ENCODE assay signal across 8 cellular contexts in the genomic region with DNA sequence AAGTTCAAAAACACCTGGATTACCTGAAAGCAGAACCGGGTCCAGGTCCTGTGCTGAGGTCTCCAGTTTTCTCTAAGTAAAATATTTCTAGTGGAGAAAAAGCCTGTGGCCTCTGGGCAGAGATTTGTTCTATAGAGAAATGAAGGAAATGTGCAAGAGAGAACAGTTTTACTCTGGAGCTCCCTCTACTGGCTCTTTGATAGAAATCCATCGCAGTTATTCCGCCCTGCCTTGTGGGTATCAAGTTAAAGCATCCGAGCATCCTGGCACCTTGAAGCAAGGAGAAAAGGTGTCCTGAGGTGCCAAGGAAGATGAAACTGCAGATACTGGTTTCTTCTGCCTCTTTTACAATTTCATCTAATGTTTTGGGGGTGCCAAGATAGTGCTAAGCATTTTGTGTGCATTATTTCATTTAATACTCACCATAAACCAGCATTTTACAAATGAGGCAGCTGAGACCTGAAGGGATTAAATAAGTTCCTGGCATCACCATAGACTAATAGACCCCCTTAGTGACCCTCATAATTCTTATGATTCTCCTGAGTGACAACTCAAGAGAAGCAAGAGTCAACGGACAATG.
DNase-seq lines count a peak whose midpoint lies in the region; ATAC-seq and TF ChIP-seq lines count a peak whose summit lies in the region.

No MANE protein-coding gene starts in this region.

- no peaks in the 10 kb centered on the region; the same call in 1 of the 2 replicates for H3K27me3 ChIP-seq in Caco-2 (replicated peaks; ENCODE audit: control insufficient read depth, insufficient read depth, low read length)

- intact Hi-C loops in Caco-2 (cut with micrococcal nuclease; ENCODE audit: unreplicated experiment) = loop anchor here (1.0 kb wide), 1 partner anchor 63 kb away; no protein-coding TSS in a partner anchor

- no peaks in the 10 kb centered on the region for H3K36me3 Mint-ChIP-seq in Caco-2 (ENCODE audit: insufficient read depth, unreplicated experiment)
- no peaks in the 10 kb centered on the region for H3K36me3 Mint-ChIP-seq in stimulated activated effector memory CD8-positive, alpha-beta T cell treated with anti-CD3 and anti-CD28 coated beads, Interleukin-12 subunit alpha, Interleukin-12 subunit beta, amount 100 ng/mL, for 72 hours
- no peaks in the 10 kb centered on the region for H3K36me3 Mint-ChIP-seq in activated T-helper 17 cell treated with anti-CD3 and anti-CD28 coated beads, Interleukin-2, amount 50 U/mL, for 72 hours (ENCODE audit: low read depth)

- peaks cover 6% of the 10 kb centered on the region for H3K27me3 Mint-ChIP-seq in Caco-2 (ENCODE audit: insufficient read depth, unreplicated experiment)
- H3K27me3 Mint-ChIP-seq in activated T-helper 17 cell treated with anti-CD3 and anti-CD28 coated beads, Interleukin-2, amount 50 U/mL, for 72 hours = peaks cover 59% of the 10 kb centered on the region

- no peaks in the 10 kb centered on the region for H3K4me1 ChIP-seq in Caco-2

- H3K36me3 ChIP-seq in Caco-2 (ENCODE audit: control insufficient read depth, insufficient read depth, low read length) = no peaks in the 10 kb centered on the region

- no peaks in the 10 kb centered on the region for H3K9me3 Mint-ChIP-seq in Caco-2 (ENCODE audit: unreplicated experiment)
- H3K9me3 Mint-ChIP-seq in stimulated activated effector memory CD8-positive, alpha-beta T cell treated with anti-CD3 and anti-CD28 coated beads, Interleukin-12 subunit alpha, Interleukin-12 subunit beta, amount 100 ng/mL, for 72 hours = no peaks in the 10 kb centered on the region
- H3K9me3 Mint-ChIP-seq in activated T-helper 17 cell treated with anti-CD3 and anti-CD28 coated beads, Interleukin-2, amount 50 U/mL, for 72 hours = no peaks in the 10 kb centered on the region

- peak; percentile 66 to 76 for TF ChIP-seq CTCF in Caco-2 (IDR thresholded peaks at IDR 0.05; ENCODE audit: insufficient read depth in 1 of 2, low read depth in 1 of 2, low read length in 1 of 2, severe bottlenecking in 1 of 2, unreplicated experiment in 1 of 2)

- POLR2A ChIA-PET in Caco-2 (lab: Charles Lee) = no interaction called here

- H3K4me1 Mint-ChIP-seq in Caco-2 (ENCODE audit: low read depth, unreplicated experiment) = no peaks in the 10 kb centered on the region
- H3K4me1 Mint-ChIP-seq in stimulated activated effector memory CD8-positive, alpha-beta T cell treated with anti-CD3 and anti-CD28 coated beads, Interleukin-12 subunit alpha, Interleukin-12 subunit beta, amount 100 ng/mL, for 72 hours = no peaks in the 10 kb centered on the region
- H3K4me1 Mint-ChIP-seq in activated T-helper 17 cell treated with anti-CD3 and anti-CD28 coated beads, Interleukin-2, amount 50 U/mL, for 72 hours = no peaks in the 10 kb centered on the region

- peak; percentile 61 for ATAC-seq in GM21528 (IDR thresholded peaks at IDR 0.05; ENCODE audit: low FRiP score, unreplicated experiment)
- ATAC-seq in stimulated activated effector memory CD8-positive, alpha-beta T cell treated with anti-CD3 and anti-CD28 coated beads, Interleukin-12 subunit alpha, Interleukin-12 subunit beta, amount 100 ng/mL, for 72 hours = peak; percentile 43
- ATAC-seq in activated T-helper 17 cell treated with anti-CD3 and anti-CD28 coated beads, Interleukin-2, amount 50 U/mL, for 72 hours (replicated peaks) = no peak

- H3K27ac Mint-ChIP-seq in Caco-2 (ENCODE audit: unreplicated experiment) = no peak overlapping the region
- H3K27ac Mint-ChIP-seq in stimulated activated effector memory CD8-positive, alpha-beta T cell treated with anti-CD3 and anti-CD28 coated beads, Interleukin-12 subunit alpha, Interleukin-12 subunit beta, amount 100 ng/mL, for 72 hours = no peak overlapping the region
- H3K27ac Mint-ChIP-seq in activated T-helper 17 cell treated with anti-CD3 and anti-CD28 coated beads, Interleukin-2, amount 50 U/mL, for 72 hours = no peak overlapping the region

- no peaks in the 10 kb centered on the region for H3K9me3 ChIP-seq in Caco-2

- CTCF ChIA-PET in Caco-2 (lab: Charles Lee) = interaction anchor here (0.6 to 1.6 kb wide), 8 partner anchors 8 to 284 kb away, joined by 4 to 12 read pairs (median 5); no protein-coding TSS in a partner anchor

- peak in 1 of 2 experiments; percentile 39 for DNase-seq in Caco-2
- DNase-seq in NAMALWA (ENCODE audit: low spot score) = peak; percentile 70
- DNase-seq in SKM-1 (lab: John Stamatoyannopoulos, UW; ENCODE audit: unreplicated experiment) = peak; percentile 43
- peak; percentile 55 for DNase-seq in germinal center (ENCODE audit: low spot score)
- no peak for DNase-seq in stimulated activated effector memory CD8-positive, alpha-beta T cell treated with anti-CD3 and anti-CD28 coated beads, Interleukin-12 subunit alpha, Interleukin-12 subunit beta, amount 100 ng/mL, for 72 hours (ENCODE audit: low spot score in 2 of 2)
- DNase-seq in activated T-cell treated with anti-CD3 and anti-CD28 coated beads, Interleukin-2, amount 50 U/mL, for 48 hours = no peak

- H3K4me3 Mint-ChIP-seq in Caco-2 (ENCODE audit: unreplicated experiment) = no peak overlapping the region
- no peak overlapping the region for H3K4me3 Mint-ChIP-seq in stimulated activated effector memory CD8-positive, alpha-beta T cell treated with anti-CD3 and anti-CD28 coated beads, Interleukin-12 subunit alpha, Interleukin-12 subunit beta, amount 100 ng/mL, for 72 hours
- no peak overlapping the region for H3K4me3 Mint-ChIP-seq in activated T-helper 17 cell treated with anti-CD3 and anti-CD28 coated beads, Interleukin-2, amount 50 U/mL, for 72 hours

- no peak overlapping the region for H3K4me3 ChIP-seq in Caco-2 (ENCODE audit: low read depth, low read length)

- no TSS peak for BruUV-seq in Caco-2 (replicated peaks; lab: Mats Ljungman, UMichigan)

Comparison
In these comparisons a context has a peak if more than half of its experiments do, and no peak if none do; other contexts are left out.
1. DNase-seq: peak in NAMALWA (single experiment), SKM-1 (single experiment) and germinal center (single experiment); none in stimulated activated effector memory CD8-positive, alpha-beta T cell treated with anti-CD3 and anti-CD28 coated beads, Interleukin-12 subunit alpha, Interleukin-12 subunit beta, amount 100 ng/mL, for 72 hours (0 of 2) and activated T-cell treated with anti-CD3 and anti-CD28 coated beads, Interleukin-2, amount 50 U/mL, for 48 hours (0 of 2).